In the genomic region with DNA sequence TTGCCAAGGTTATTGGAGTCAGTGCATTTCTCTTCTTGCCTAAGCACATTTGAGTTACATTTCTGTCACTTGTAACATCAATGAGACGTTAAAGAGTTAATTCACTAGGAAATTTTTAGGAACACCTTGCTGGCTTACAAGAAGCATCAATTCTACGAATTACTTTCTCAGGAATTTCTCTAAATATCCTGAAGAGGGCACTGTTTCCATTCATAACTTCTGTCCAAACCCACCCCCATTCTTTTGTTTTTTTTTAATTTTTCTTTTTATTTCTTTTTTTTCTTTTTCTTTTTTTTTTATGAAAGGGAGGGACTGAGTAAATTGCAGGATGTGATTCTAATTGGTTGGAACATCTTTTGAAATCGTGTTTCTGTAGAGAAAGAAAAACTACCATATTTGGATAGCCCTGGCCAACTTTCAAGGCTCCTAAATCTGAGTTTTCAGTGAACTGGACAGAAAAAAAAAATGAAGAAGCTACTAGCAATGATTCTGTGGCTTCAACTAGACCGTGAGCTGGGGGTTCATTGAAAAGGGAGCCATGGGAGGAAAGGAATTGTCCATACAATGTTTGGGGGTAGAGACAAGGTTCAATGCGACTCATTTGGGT, we compare ENCODE assay signal across 8 cellular contexts.
A peak's percentile ranks its signal among the peaks of the same experiment; 100 is the strongest.
DNase-seq lines count a peak whose midpoint lies in the region; ATAC-seq and TF ChIP-seq lines count a peak whose summit lies in the region.

No MANE protein-coding gene starts in this region.

- no peaks in the 10 kb centered on the region for H4K20me1 ChIP-seq in HCT116 (ENCODE audit: insufficient read depth)

- H3K9ac ChIP-seq in HCT116 (ENCODE audit: low read length), result no peak overlapping the region

- BruUV-seq in HCT116 (replicated peaks; lab: Mats Ljungman, UMichigan), result no TSS peak

- POLR2A ChIA-PET in HCT116 (lab: Charles Lee), result no interaction called here
- POLR2A ChIA-PET in activated CD8-positive, alpha-beta T cell treated with anti-CD3 and anti-CD28 coated beads for 36 hours (lab: Charles Lee), result no interaction called here

- H3K36me3 Mint-ChIP-seq in CD4-positive, CD25-positive, alpha-beta regulatory T cell, result no peaks in the 10 kb centered on the region
- no peaks in the 10 kb centered on the region for H3K36me3 Mint-ChIP-seq in activated CD8-positive, alpha-beta T cell treated with anti-CD3 and anti-CD28 coated beads for 36 hours (ENCODE audit: low read depth)

- no peak overlapping the region for H2AFZ ChIP-seq in HCT116 (ENCODE audit: low read depth, low read length, poor library complexity, severe bottlenecking)

- TF ChIP-seq POLR2A in HCT116 (IDR thresholded peaks at IDR 0.05; ENCODE audit: borderline replicate concordance, extremely low read depth, insufficient read depth, insufficient read length), result no peak

- H3K9me3 Mint-ChIP-seq in CD4-positive, CD25-positive, alpha-beta regulatory T cell, result no peaks in the 10 kb centered on the region
- no peaks in the 10 kb centered on the region for H3K9me3 Mint-ChIP-seq in activated CD8-positive, alpha-beta T cell treated with anti-CD3 and anti-CD28 coated beads for 36 hours

- peak overlapping the region in 2 of 3 donors; percentile 38 to 65 for H3K27ac Mint-ChIP-seq in CD4-positive, CD25-positive, alpha-beta regulatory T cell
- H3K27ac Mint-ChIP-seq in activated CD8-positive, alpha-beta T cell treated with anti-CD3 and anti-CD28 coated beads for 36 hours, result peak overlapping the region; percentile 74

- H3K4me2 ChIP-seq in HCT116 (ENCODE audit: low read length), result no peak overlapping the region

- peak overlapping the region; percentile 66 for H3K4me3 ChIP-seq in CD4-positive, CD25-positive, alpha-beta regulatory T cell (ENCODE audit: low read depth, low read length)
- H3K4me3 ChIP-seq in HCT116 (replicated peaks in 1 of 2; ENCODE audit: low read depth in 1 of 2, low read length in 2 of 2), result no peak overlapping the region

- no peaks in the 10 kb centered on the region for H3K79me2 ChIP-seq in HCT116 (ENCODE audit: insufficient read depth, low read length)

- H3K4me3 Mint-ChIP-seq in CD4-positive, CD25-positive, alpha-beta regulatory T cell, result peak overlapping the region; percentile 27 to 82 (median 54)
- H3K4me3 Mint-ChIP-seq in activated CD8-positive, alpha-beta T cell treated with anti-CD3 and anti-CD28 coated beads for 36 hours, result peak overlapping the region; percentile 66

- no peaks in the 10 kb centered on the region for H3K4me1 Mint-ChIP-seq in CD4-positive, CD25-positive, alpha-beta regulatory T cell
- H3K4me1 Mint-ChIP-seq in activated CD8-positive, alpha-beta T cell treated with anti-CD3 and anti-CD28 coated beads for 36 hours (ENCODE audit: low read depth), result no peaks in the 10 kb centered on the region

- no peaks in the 10 kb centered on the region for H3K27me3 ChIP-seq in CD4-positive, CD25-positive, alpha-beta regulatory T cell (ENCODE audit: control insufficient read depth, insufficient read depth, low read length)
- peaks cover 85% of the 10 kb centered on the region for H3K27me3 ChIP-seq in HCT116 (ENCODE audit: insufficient read depth, low read length)

- TF ChIP-seq RAD21 in HCT116 (IDR thresholded peaks at IDR 0.05; ENCODE audit: low read depth), result peak; percentile 32; the same call in 1 of the 2 replicates

- DNase-seq in CD4-positive, CD25-positive, alpha-beta regulatory T cell, result no peak
- DNase-seq in HCT116 (ENCODE audit: low read depth, low spot score) (no peak), left kidney (ENCODE audit: low read depth, low spot score) (peak; percentile 16), NCI-H1694 treated with DMSO at 0.1 percent for 48 hours (lab: John Stamatoyannopoulos, UW) (no peak), UCSD-AML1 (lab: John Stamatoyannopoulos, UW; ENCODE audit: unreplicated experiment) (no peak), pons (ENCODE audit: low spot score) (no peak)
- DNase-seq in activated CD8-positive, alpha-beta T cell treated with anti-CD3 and anti-CD28 coated beads for 36 hours, result no peak
- no peak for DNase-seq in activated CD4-positive, alpha-beta T cell treated with anti-CD3 and anti-CD28 coated beads for 48 hours

- no peaks in the 10 kb centered on the region for H3K4me1 ChIP-seq in CD4-positive, CD25-positive, alpha-beta regulatory T cell (ENCODE audit: control insufficient read depth, insufficient read depth, low read length, poor library complexity, severe bottlenecking)
- no peaks in the 10 kb centered on the region for H3K4me1 ChIP-seq in HCT116 (ENCODE audit: control insufficient read depth in 1 of 2, insufficient read depth in 2 of 2, low read length in 2 of 2)

- H3K9me2 ChIP-seq in HCT116 (ENCODE audit: insufficient read depth), result no peaks in the 10 kb centered on the region

- no peaks in the 10 kb centered on the region for H3K27me3 Mint-ChIP-seq in CD4-positive, CD25-positive, alpha-beta regulatory T cell
- no peaks in the 10 kb centered on the region for H3K27me3 Mint-ChIP-seq in activated CD8-positive, alpha-beta T cell treated with anti-CD3 and anti-CD28 coated beads for 36 hours

- no peak for ATAC-seq in CD4-positive, CD25-positive, alpha-beta regulatory T cell (ENCODE audit: low read depth in 2 of 2)
- ATAC-seq in HCT116, result no peak
- no peak for ATAC-seq in activated CD8-positive, alpha-beta T cell treated with anti-CD3 and anti-CD28 coated beads for 36 hours

- CTCF ChIA-PET in HCT116 (lab: Charles Lee), result interaction anchor here (0.8 to 1.0 kb wide), 3 partner anchors 10 to 82 kb away, joined by 3 read pairs; no protein-coding TSS in a partner anchor
- CTCF ChIA-PET in activated CD8-positive, alpha-beta T cell treated with anti-CD3 and anti-CD28 coated beads for 36 hours (lab: Charles Lee), result interaction anchor here (0.7 kb wide), 1 partner anchor 258 kb away, joined by 3 read pairs; no protein-coding TSS in a partner anchor

- H3K36me3 ChIP-seq in CD4-positive, CD25-positive, alpha-beta regulatory T cell (ENCODE audit: control insufficient read depth, insufficient read depth, low read length), result no peaks in the 10 kb centered on the region
- no peaks in the 10 kb centered on the region for H3K36me3 ChIP-seq in HCT116 (ENCODE audit: control insufficient read depth in 1 of 2, insufficient read depth in 2 of 2, low read length in 2 of 2)

- no peaks in the 10 kb centered on the region for H3K9me3 ChIP-seq in CD4-positive, CD25-positive, alpha-beta regulatory T cell (ENCODE audit: control insufficient read depth in 2 of 2, low read length in 2 of 2)
- H3K9me3 ChIP-seq in HCT116 (ENCODE audit: control insufficient read depth in 1 of 2, insufficient read depth in 1 of 2, low read depth in 1 of 2, low read length in 2 of 2), result no peaks in the 10 kb centered on the region

- RAD21 ChIA-PET in HCT116 (lab: Charles Lee; ENCODE audit: low non-redundant PET in 1 of 2, low total read pairs in 2 of 2, uncharacterized antibody in 2 of 2, unreplicated experiment in 2 of 2), result no interaction called here

- intact Hi-C loops in HCT116 (cut with micrococcal nuclease), result no loop called here
- intact Hi-C loops in activated CD8-positive, alpha-beta T cell treated with anti-CD3 and anti-CD28 coated beads for 36 hours (cut with micrococcal nuclease), result loop anchor here (10.0 kb wide), 1 partner anchor 261 kb away; no protein-coding TSS in a partner anchor

- H3K27ac ChIP-seq in CD4-positive, CD25-positive, alpha-beta regulatory T cell (ENCODE audit: insufficient read depth, low read length, poor library complexity, severe bottlenecking), result peak overlapping the region; percentile 23
- H3K27ac ChIP-seq in HCT116 (ENCODE audit: low read depth, low read length), result no peak overlapping the region

- peak; percentile 28 to 43 (median 31); a peak in 4 of 6 replicates for TF ChIP-seq CTCF in HCT116 (IDR thresholded peaks at IDR 0.05 in 2 of 3, conservative IDR thresholded peaks at IDR 0.05 in 1 of 3; ENCODE audit: borderline replicate concordance in 1 of 3, insufficient read depth in 1 of 3, low read depth in 2 of 3, low read length in 2 of 3)
- no peak for TF ChIP-seq CTCF in activated CD8-positive, alpha-beta T cell treated with anti-CD3 and anti-CD28 coated beads for 36 hours (IDR thresholded peaks at IDR 0.05)

TF ChIP-seq in HCT116, 20 proteins besides CTCF, POLR2A, EP300 and RAD21:
- TF ChIP-seq SIN3A (IDR thresholded peaks at IDR 0.05; ENCODE audit: low read depth) (no peak), YY1 (IDR thresholded peaks at IDR 0.05; ENCODE audit: extremely low read depth, insufficient replicate concordance, low read depth, low read length) (no peak), SRF (IDR thresholded peaks at IDR 0.05; ENCODE audit: low read depth) (no peak), CEBPB (IDR thresholded peaks at IDR 0.05; ENCODE audit: low read depth) (no peak), CBX3 (IDR thresholded peaks at IDR 0.05; ENCODE audit: low read depth) (no peak), EZH2phosphoT487 (IDR thresholded peaks at IDR 0.05; ENCODE audit: borderline replicate concordance) (no peak), ZFX (IDR thresholded peaks at IDR 0.05) (no peak), MAX (IDR thresholded peaks at IDR 0.05) (no peak), EZH2 (IDR thresholded peaks at IDR 0.05) (no peak)
- TF ChIP-seq, protein P1, sequence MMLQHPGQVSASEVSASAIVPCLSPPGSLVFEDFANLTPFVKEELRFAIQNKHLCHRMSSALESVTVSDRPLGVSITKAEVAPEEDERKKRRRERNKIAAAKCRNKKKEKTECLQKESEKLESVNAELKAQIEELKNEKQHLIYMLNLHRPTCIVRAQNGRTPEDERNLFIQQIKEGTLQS (IDR thresholded peaks at IDR 0.05), result no peak
